In the genomic region with DNA sequence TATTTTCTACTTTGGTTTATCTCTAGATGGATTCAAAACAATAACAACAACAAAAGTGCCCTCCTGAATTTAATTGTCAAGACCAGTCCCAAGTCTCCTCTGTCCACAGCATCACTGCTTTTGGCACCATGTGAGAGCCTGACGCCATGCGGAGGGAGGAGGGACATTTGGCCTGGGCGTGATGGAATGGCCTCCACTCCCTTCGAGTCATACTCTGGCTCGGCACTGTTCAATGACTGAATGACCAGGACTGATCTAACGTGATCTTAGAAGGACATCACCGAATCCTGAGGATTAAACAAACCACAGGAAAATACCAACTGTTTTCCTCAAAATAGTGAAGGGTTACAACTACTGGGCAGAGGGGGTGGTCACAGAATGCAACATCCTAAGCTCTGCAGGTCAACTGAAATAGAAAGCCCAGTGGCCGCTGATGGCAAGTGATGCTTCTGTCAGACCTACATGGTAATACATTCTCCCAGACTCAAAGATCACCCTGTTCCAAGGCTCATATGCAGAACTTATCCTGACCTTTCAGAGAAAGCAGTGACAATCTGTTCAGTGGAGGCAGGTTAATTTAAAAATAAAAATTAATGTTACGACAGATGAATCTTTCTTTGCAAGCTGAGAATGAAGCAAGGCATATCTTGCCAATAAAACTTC, we compare ENCODE assay signal across 15 cellular contexts. TPM values are rescaled to one million over a fixed set of nuclear protein-coding genes. Genes with fewer than 3 reads are reported as not detected.
DNase-seq lines count a peak whose midpoint lies in the region; ATAC-seq and TF ChIP-seq lines count a peak whose summit lies in the region.
"Had no signal": no experiment of that assay in that cellular context is flagged by ENCODE, and none has a peak within 500 bp of the region (broad histone marks: within the 10 kb centered on the region; RNA-seq: fewer than 3 reads in every experiment).

No MANE protein-coding gene starts in this region.

- no peak for TF ChIP-seq CTCF in Loucy (conservative IDR thresholded peaks at IDR 0.05; ENCODE audit: low read length)
- TF ChIP-seq CTCF in fibroblast of villous mesenchyme (IDR thresholded peaks at IDR 0.05; ENCODE audit: insufficient read depth, low read depth, low read length): no peak
- no peak for TF ChIP-seq CTCF in neural cell (IDR thresholded peaks at IDR 0.05; ENCODE audit: poor library complexity, severe bottlenecking)

- H4K20me1 ChIP-seq in Loucy (ENCODE audit: insufficient read depth, low read length, poor library complexity, severe bottlenecking) (peaks cover 88% of the 10 kb centered on the region), neural cell (ENCODE audit: insufficient read depth) (no peaks in the 10 kb centered on the region)

- H3K36me3 ChIP-seq in Loucy (ENCODE audit: insufficient read depth, low read length): peaks cover 80% of the 10 kb centered on the region
- H3K36me3 ChIP-seq in neural cell (ENCODE audit: insufficient read depth, low read length): peaks cover 8% of the 10 kb centered on the region

- no peaks in the 10 kb centered on the region for H3F3A ChIP-seq in Loucy (ENCODE audit: low read depth)
- H3F3A ChIP-seq in neural cell (ENCODE audit: insufficient read depth, low read length, poor library complexity, severe bottlenecking): no peaks in the 10 kb centered on the region

- H3K9me3 ChIP-seq in Loucy (ENCODE audit: insufficient read depth, low read depth, low read length) (no peaks in the 10 kb centered on the region), neural cell (ENCODE audit: low read length) (no peaks in the 10 kb centered on the region)
- H3K9me3 ChIP-seq: BLaER1 had no signal

- H3K4me2 ChIP-seq in Loucy (ENCODE audit: low read depth, low read length, poor library complexity, severe bottlenecking): peak overlapping the region; percentile 45
- H3K4me2 ChIP-seq in neural cell (ENCODE audit: low read length): no peak overlapping the region
- H3K4me2 ChIP-seq: BLaER1 had no signal

- H3K27me3 ChIP-seq in Loucy (ENCODE audit: insufficient read depth, low read length, poor library complexity, severe bottlenecking) (no peaks in the 10 kb centered on the region), neural cell (ENCODE audit: insufficient read depth, low read depth, low read length) (no peaks in the 10 kb centered on the region)
- H3K27me3 ChIP-seq: BLaER1 had no signal

- peak; percentile 5 for DNase-seq in Ammon's horn (ENCODE audit: low spot score)
- DNase-seq in fibroblast of villous mesenchyme (ENCODE audit: low read depth): peak; percentile 18
- no peak for DNase-seq in NCI-H2029 treated with DMSO at 0.1 percent for 48 hours (lab: John Stamatoyannopoulos, UW)
- DNase-seq in NCI-H1436 treated with DMSO at 0.1 percent for 48 hours (lab: John Stamatoyannopoulos, UW): no peak
- DNase-seq in NCI-H446 treated with DMSO at 0.1 percent for 48 hours (lab: John Stamatoyannopoulos, UW): no peak
- DNase-seq: activated naive CD8-positive, alpha-beta T cell treated with anti-CD3 and anti-CD28 coated beads, Interleukin-2, amount 10 ng/mL, durations not matched to agents 7 days and 5 days; cerebellar nuclear complex; DND-41; NCI-H1417 treated with DMSO at 0.1 percent for 48 hours; NCI-H345 had no signal

- no peak for TF ChIP-seq RAD21 in neural cell (conservative IDR thresholded peaks at IDR 0.05)

- ATAC-seq in GM21619 (IDR thresholded peaks at IDR 0.05; ENCODE audit: unreplicated experiment): no peak
- ATAC-seq: SK-N-SH treated with all-trans-retinoic acid at 6 μM for 48 hours had no signal

- H2AFZ ChIP-seq in Loucy (ENCODE audit: low read length) (no peak overlapping the region), neural cell (ENCODE audit: low read depth, low read length) (no peak overlapping the region)

- H3K9ac ChIP-seq in Loucy (ENCODE audit: low read depth, low read length, poor library complexity, severe bottlenecking) (no peak overlapping the region), neural cell (ENCODE audit: low read length) (no peak overlapping the region)
- H3K9ac ChIP-seq: BLaER1 had no signal

- TF ChIP-seq EP300 in neural cell (conservative IDR thresholded peaks at IDR 0.05; ENCODE audit: poor library complexity, severe bottlenecking): no peak

- H3K4me3 ChIP-seq in Loucy (ENCODE audit: low read length, poor library complexity, severe bottlenecking): no peak overlapping the region
- H3K4me3 ChIP-seq in fibroblast of villous mesenchyme (ENCODE audit: low read depth, low read length): no peak overlapping the region
- H3K4me3 ChIP-seq in neural cell (ENCODE audit: low read length): no peak overlapping the region
- H3K4me3 ChIP-seq: BLaER1 had no signal

- H3K9me2 ChIP-seq in Loucy (replicated peaks; ENCODE audit: low read depth, low read length) (no peaks in the 10 kb centered on the region), neural cell (ENCODE audit: insufficient read depth, low read length) (no peaks in the 10 kb centered on the region)

- H3K4me1 ChIP-seq in Loucy (ENCODE audit: insufficient read depth, low read length, poor library complexity, severe bottlenecking): peaks cover 38% of the 10 kb centered on the region

- H3K27ac ChIP-seq in neural cell (ENCODE audit: low read length): peak overlapping the region; percentile 76
- H3K27ac ChIP-seq: BLaER1 had no signal

- H3K79me2 ChIP-seq in Loucy (ENCODE audit: insufficient read depth, low read length): peaks cover 79% of the 10 kb centered on the region
- H3K79me2 ChIP-seq in neural cell (replicated peaks; ENCODE audit: insufficient read depth, low read length): peaks cover 41% of the 10 kb centered on the region

TF ChIP-seq in neural cell, 6 proteins besides CTCF, POLR2A, EP300 and RAD21:
- TF ChIP-seq POLR2AphosphoS5 (IDR thresholded peaks at IDR 0.05) (no peak), MXI1 (conservative IDR thresholded peaks at IDR 0.05; ENCODE audit: poor library complexity, severe bottlenecking) (no peak), SMC3 (conservative IDR thresholded peaks at IDR 0.05; ENCODE audit: poor library complexity) (no peak), REST (IDR thresholded peaks at IDR 0.05; ENCODE audit: borderline replicate concordance) (no peak)

RNA-seq across cellular contexts. Expression of gene SRSF4, which starts 19.1 kb away (rescaled TPM):
- total RNA-seq in fibroblast of villous mesenchyme: 33.5 and 44.0 TPM in 2 replicates
- polyA plus RNA-seq in neural cell: 46.2 and 59.7 TPM in 2 replicates
- 64.0 and 66.2 TPM in 2 replicates for polyA minus RNA-seq in neural cell

RNA-seq across cellular contexts. Expression of gene TMEM200B, which starts 38.9 kb away (rescaled TPM):
- 14.2 and 14.8 TPM in 2 replicates for total RNA-seq in fibroblast of villous mesenchyme
- 0.11 and 0.22 TPM in 2 replicates for polyA plus RNA-seq in neural cell
- polyA minus RNA-seq in neural cell: not detected in 2 replicates
- total RNA-seq: activated naive CD8-positive, alpha-beta T cell treated with anti-CD3 and anti-CD28 coated beads, Interleukin-2, amount 10 ng/mL, durations not matched to agents 7 days and 5 days had no signal

Comparison
In these comparisons a context has a peak if more than half of its experiments do, and no peak if none do; other contexts are left out.
1. DNase-seq: peak in Ammon's horn (single experiment) and fibroblast of villous mesenchyme (single experiment); none in NCI-H2029 treated with DMSO at 0.1 percent for 48 hours (single experiment), NCI-H1436 treated with DMSO at 0.1 percent for 48 hours (single experiment) and NCI-H446 treated with DMSO at 0.1 percent for 48 hours (single experiment).